ENCODE assay signal across 8 cellular contexts in genomic region chr3:14124223-14124614, GRCh38. TPM values are rescaled to one million over a fixed set of nuclear protein-coding genes. Genes with fewer than 3 reads are reported as not detected.
A peak's percentile ranks its signal among the peaks of the same experiment; 100 is the strongest.
DNase-seq lines count a peak whose midpoint lies in the region; ATAC-seq and TF ChIP-seq lines count a peak whose summit lies in the region.

No MANE protein-coding gene starts in this region.

- no peaks in the 10 kb centered on the region for H3K9me3 Mint-ChIP-seq in CD4-positive, alpha-beta memory T cell
- no peaks in the 10 kb centered on the region for H3K9me3 Mint-ChIP-seq in activated naive CD8-positive, alpha-beta T cell treated with anti-CD3 and anti-CD28 coated beads, Interleukin-2, amount 50 U/mL, for 24 hours

- H3K9me3 ChIP-seq in CD4-positive, alpha-beta memory T cell (ENCODE audit: control insufficient read depth in 1 of 2, low read length in 2 of 2) = no peaks in the 10 kb centered on the region
- H3K9me3 ChIP-seq in psoas muscle = no peaks in the 10 kb centered on the region

- peaks cover 19% of the 10 kb centered on the region for H3K36me3 ChIP-seq in CD4-positive, alpha-beta memory T cell (ENCODE audit: insufficient read depth, low read length)
- H3K36me3 ChIP-seq in psoas muscle (ENCODE audit: insufficient read depth in 1 of 2, low read depth in 1 of 2) = peaks cover 7 to 54% of the 10 kb centered on the region in 2 donors

- intact Hi-C loops in CD4-positive, alpha-beta memory T cell (cut with micrococcal nuclease) = loop anchor here (1.0 to 10.0 kb wide), 7 partner anchors 20 to 824 kb away; partner anchors contain the start of genes LSM3, SLC6A6 and XPC
- intact Hi-C loops in left cardiac atrium (cut with DNase I) = loop anchor here in 1 of 2 donors (10.0 kb wide), 1 partner anchor 229 kb away; no protein-coding TSS in a partner anchor
- intact Hi-C loops in psoas muscle (cut with DNase I) = loop anchor here in 1 of 2 donors (2.0 to 5.0 kb wide), 2 partner anchors 55 to 227 kb away; partner anchors contain the start of genes LSM3 and XPC

- H3K36me3 Mint-ChIP-seq in CD4-positive, alpha-beta memory T cell = peaks cover 32 to 45% of the 10 kb centered on the region in 2 donors
- peaks cover 51% of the 10 kb centered on the region for H3K36me3 Mint-ChIP-seq in activated naive CD8-positive, alpha-beta T cell treated with anti-CD3 and anti-CD28 coated beads, Interleukin-2, amount 50 U/mL, for 24 hours (ENCODE audit: low read depth)

- peaks cover 38% of the 10 kb centered on the region for H3K4me1 ChIP-seq in CD4-positive, alpha-beta memory T cell (ENCODE audit: insufficient read depth, low read length)
- peaks cover 30% of the 10 kb centered on the region for H3K4me1 ChIP-seq in psoas muscle

- TF ChIP-seq CTCF in psoas muscle (IDR thresholded peaks at IDR 0.05) = no peak

- H3K4me3 ChIP-seq in CD4-positive, alpha-beta memory T cell (ENCODE audit: low read length in 2 of 2) = peak overlapping the region; percentile 53 to 78
- peak overlapping the region; percentile 98 for H3K4me3 ChIP-seq in psoas muscle

- H3K27me3 ChIP-seq in CD4-positive, alpha-beta memory T cell (ENCODE audit: insufficient read depth, low read length) = no peaks in the 10 kb centered on the region
- H3K27me3 ChIP-seq in psoas muscle (ENCODE audit: insufficient read depth in 3 of 3, low read length in 2 of 3) = no peaks in the 10 kb centered on the region

- 0 to 1% (median 0%) methylated on average over 34 to 37 of the region's 37 CpGs for WGBS in psoas muscle, 3 donors

- ATAC-seq in GM19438 (IDR thresholded peaks at IDR 0.05; ENCODE audit: low read depth, unreplicated experiment) (peak; percentile 54), HG03521 (IDR thresholded peaks at IDR 0.05; ENCODE audit: unreplicated experiment) (peak; percentile 21), left cardiac atrium (peak; percentile 46 to 51), psoas muscle (peak; percentile 9 to 48 (median 35))
- peak; percentile 38 for ATAC-seq in activated naive CD8-positive, alpha-beta T cell treated with anti-CD3 and anti-CD28 coated beads, Interleukin-2, amount 50 U/mL, for 24 hours

- peaks cover 38 to 65% (median 54%) of the 10 kb centered on the region in 4 donors for H3K4me1 Mint-ChIP-seq in CD4-positive, alpha-beta memory T cell
- H3K4me1 Mint-ChIP-seq in activated naive CD8-positive, alpha-beta T cell treated with anti-CD3 and anti-CD28 coated beads, Interleukin-2, amount 50 U/mL, for 24 hours = peaks cover 65% of the 10 kb centered on the region

- POLR2A ChIA-PET in CD4-positive, alpha-beta memory T cell (lab: Charles Lee; ENCODE audit: partially characterized antibody) = interaction anchor here (0.9 to 14.1 kb wide), 17 partner anchors 9 to 1283 kb away, joined by 3 to 342 read pairs (median 7); partner anchors contain the start of genes CCDC174, HDAC11, LSM3 and NR2C2

- peak overlapping the region; percentile 89 for H3K27ac ChIP-seq in CD4-positive, alpha-beta memory T cell (ENCODE audit: low read depth, low read length)
- H3K27ac ChIP-seq in psoas muscle = peak overlapping the region; percentile 97

- H3K4me3 Mint-ChIP-seq in CD4-positive, alpha-beta memory T cell = peak overlapping the region; percentile 93 to 98 (median 96)
- H3K4me3 Mint-ChIP-seq in activated naive CD8-positive, alpha-beta T cell treated with anti-CD3 and anti-CD28 coated beads, Interleukin-2, amount 50 U/mL, for 24 hours = peak overlapping the region; percentile 94

- no peaks in the 10 kb centered on the region for H3K27me3 Mint-ChIP-seq in CD4-positive, alpha-beta memory T cell
- H3K27me3 Mint-ChIP-seq in activated naive CD8-positive, alpha-beta T cell treated with anti-CD3 and anti-CD28 coated beads, Interleukin-2, amount 50 U/mL, for 24 hours = no peaks in the 10 kb centered on the region

- CTCF ChIA-PET in CD4-positive, alpha-beta memory T cell (lab: Charles Lee; ENCODE audit: partially characterized antibody) = interaction anchor here (1.2 to 5.0 kb wide), 8 partner anchors 13 to 476 kb away, joined by 3 to 41 read pairs (median 9); partner anchors contain the start of genes LSM3 and XPC

- H3K27ac Mint-ChIP-seq in CD4-positive, alpha-beta memory T cell = peak overlapping the region; percentile 94 to 97 (median 96)
- peak overlapping the region; percentile 93 for H3K27ac Mint-ChIP-seq in activated naive CD8-positive, alpha-beta T cell treated with anti-CD3 and anti-CD28 coated beads, Interleukin-2, amount 50 U/mL, for 24 hours

- DNase-seq in CD4-positive, alpha-beta memory T cell = peak in 1 of 5 donors; percentile 69
- DNase-seq in SIG-M5 treated with dmso at 0.1 percent for 504 hours (lab: John Stamatoyannopoulos, UW; ENCODE audit: unreplicated experiment) (peak; percentile 86), left cardiac atrium (peak; percentile 81), psoas muscle (peak; percentile 71 to 86), NCI-H2227 treated with DMSO at 0.1 percent for 48 hours (lab: John Stamatoyannopoulos, UW) (no peak)
- peak; percentile 64 for DNase-seq in activated naive CD8-positive, alpha-beta T cell treated with anti-CD3 and anti-CD28 coated beads, Interleukin-2, amount 50 U/mL, for 24 hours

RNA-seq across cellular contexts. Expression of gene CHCHD4, which starts 0.5 kb away (rescaled TPM):
- total RNA-seq in CD4-positive, alpha-beta memory T cell = 1 to 10 TPM; 7.5 to 9.3 TPM
- polyA plus RNA-seq in CD4-positive, alpha-beta memory T cell = 10 to 100 TPM; 17.4 to 17.5 TPM
- total RNA-seq in left cardiac atrium = 10 to 100 TPM; 21.8 to 25.9 TPM
- total RNA-seq in psoas muscle = 10 to 100 TPM; 18.5 to 26.8 (median 19.5) TPM
- 10 to 100 TPM; 29.5 to 55.4 (median 38.0) TPM for polyA plus RNA-seq in psoas muscle

RNA-seq across cellular contexts. Expression of gene TMEM43, which starts 0.6 kb away (rescaled TPM):
- 10 to 100 TPM; 69.3 to 69.7 TPM for total RNA-seq in CD4-positive, alpha-beta memory T cell
- polyA plus RNA-seq in CD4-positive, alpha-beta memory T cell = 100 to 1,000 TPM in 1 of 2 donors, 10 to 100 TPM in 1; 83.8 to 143 TPM
- total RNA-seq in left cardiac atrium (10 to 100 TPM; 50.1 to 95.3 TPM), psoas muscle (100 to 1,000 TPM in 1 of 4 donors, 10 to 100 TPM in 3; 28.2 to 107 (median 34.2) TPM)
- polyA plus RNA-seq in psoas muscle = 10 to 100 TPM; 41.5 to 79.0 (median 48.5) TPM

RNA-seq across cellular contexts. Expression of gene XPC, which starts 54.2 kb away (rescaled TPM):
- total RNA-seq in CD4-positive, alpha-beta memory T cell = 100 to 1,000 TPM; 104 to 108 TPM
- polyA plus RNA-seq in CD4-positive, alpha-beta memory T cell = 10 to 100 TPM; 32.9 to 57.5 TPM
- 10 to 100 TPM; 10.6 to 15.0 TPM for total RNA-seq in left cardiac atrium
- 10 to 100 TPM; 15.1 to 19.5 (median 16.8) TPM for total RNA-seq in psoas muscle
- polyA plus RNA-seq in psoas muscle = 1 to 10 TPM; 5.3 to 8.4 (median 6.2) TPM

RNA-seq across cellular contexts. Expression of gene LSM3, which starts 54.4 kb away (rescaled TPM):
- 1 to 10 TPM; 7.2 to 8.2 TPM for total RNA-seq in CD4-positive, alpha-beta memory T cell
- polyA plus RNA-seq in CD4-positive, alpha-beta memory T cell = 10 to 100 TPM; 22.1 to 30.7 TPM
- total RNA-seq in left cardiac atrium (10 to 100 TPM; 15.8 to 17.5 TPM), psoas muscle (10 to 100 TPM; 11.1 to 14.9 (median 13.2) TPM)
- 10 to 100 TPM; 13.9 to 20.2 (median 17.7) TPM for polyA plus RNA-seq in psoas muscle

Comparison
In these comparisons a context has a peak if more than half of its experiments do, and no peak if none do; other contexts are left out.
1. RNA of gene XPC, which starts 54.2 kb away (total RNA-seq): 104 to 108 TPM in CD4-positive, alpha-beta memory T cell; 15.1 to 19.5 TPM in psoas muscle and 10.6 to 15.0 TPM in left cardiac atrium; every median in the first group is over 4 times any median in the second.
2. Peak in every context shown above with its lines, with median percentiles within 50 percentile points of each other: ATAC-seq.